ENCODE assay signal across 1 cellular context in genomic region chr2:27177441-27178351, GRCh38.
TF ChIP-seq lines count a peak whose summit lies in the region.

No MANE protein-coding gene starts in this region.

TF ChIP-seq in HepG2, 621 proteins besides CTCF, POLR2A, EP300 and RAD21 (continued from another document and continues in another):
- TF ChIP-seq PRDM4 (CRISPR knock-in tag; IDR thresholded peaks at IDR 0.05; ENCODE audit: borderline replicate concordance) (no peak), ZSCAN29 (CRISPR knock-in tag; conservative IDR thresholded peaks at IDR 0.05) (0 out of 2 replicates have a peak, but pooled peaks have one; percentile 57), SMC3 (IDR thresholded peaks at IDR 0.05; ENCODE audit: low read length) (peak; percentile 27), HIVEP1 (CRISPR knock-in tag; IDR thresholded peaks at IDR 0.05) (peak; percentile 65; the same call in 1 of the 2 replicates), SMAD9 (CRISPR knock-in tag; IDR thresholded peaks at IDR 0.05) (no peak), ZNF83 (CRISPR knock-in tag; IDR thresholded peaks at IDR 0.05; ENCODE audit: borderline replicate concordance) (no peak), ZNF501 (CRISPR knock-in tag; IDR thresholded peaks at IDR 0.05) (peak; percentile 79; the same call in 1 of the 2 replicates), MXD3 (CRISPR knock-in tag; IDR thresholded peaks at IDR 0.05) (peak; percentile 57; the same call in 1 of the 2 replicates), NRL (CRISPR knock-in tag; IDR thresholded peaks at IDR 0.05; ENCODE audit: borderline replicate concordance) (peak; percentile 79; the same call in 1 of the 2 replicates), TCF12 (IDR thresholded peaks at IDR 0.05) (no peak), TCF12 (CRISPR knock-in tag; IDR thresholded peaks at IDR 0.05) (peak; percentile 99), ZNF282 (IDR thresholded peaks at IDR 0.05; ENCODE audit: partially characterized antibody) (no peak), ZNF235 (CRISPR knock-in tag; IDR thresholded peaks at IDR 0.05; ENCODE audit: borderline replicate concordance) (no peak), JUND (CRISPR knock-in tag; IDR thresholded peaks at IDR 0.05) (no peak), ZBTB4 (CRISPR knock-in tag; IDR thresholded peaks at IDR 0.05; ENCODE audit: borderline replicate concordance) (peak; percentile 97), SIX4 (CRISPR knock-in tag; IDR thresholded peaks at IDR 0.05) (0 out of 2 replicates have a peak, but pooled peaks have one; percentile 75), ARNT (IDR thresholded peaks at IDR 0.05) (no peak), ZBTB43 (CRISPR knock-in tag; conservative IDR thresholded peaks at IDR 0.05) (peak; percentile 87; the same call in 1 of the 2 replicates), KAT2B (IDR thresholded peaks at IDR 0.05; ENCODE audit: borderline replicate concordance, low read depth, low read length) (peak; percentile 64; the same call in 1 of the 2 replicates), MEIS2 (CRISPR knock-in tag; IDR thresholded peaks at IDR 0.05) (peak; percentile 58; the same call in 1 of the 2 replicates), ZNF430 (CRISPR knock-in tag; IDR thresholded peaks at IDR 0.05) (peak; percentile 7), CENPT (CRISPR knock-in tag; IDR thresholded peaks at IDR 0.05; ENCODE audit: low read depth) (no peak), SRSF9 (IDR thresholded peaks at IDR 0.05; ENCODE audit: borderline replicate concordance, insufficient read depth, low read depth, low read length, poor library complexity, severe bottlenecking) (no peak), FIP1L1 (IDR thresholded peaks at IDR 0.05; ENCODE audit: borderline replicate concordance, insufficient read depth, low read depth, low read length) (no peak), ZNF629 (CRISPR knock-in tag; conservative IDR thresholded peaks at IDR 0.05) (peak; percentile 46; the same call in 1 of the 2 replicates), PAF1 (CRISPR knock-in tag; IDR thresholded peaks at IDR 0.05) (no peak), CEBPG (CRISPR knock-in tag; IDR thresholded peaks at IDR 0.05) (peak; percentile 89), ZNF280D (CRISPR knock-in tag; IDR thresholded peaks at IDR 0.05) (peak; percentile 93; the same call in 1 of the 2 replicates), ETV5 (CRISPR knock-in tag; IDR thresholded peaks at IDR 0.05; ENCODE audit: borderline replicate concordance) (peak; percentile 89; the same call in 1 of the 2 replicates), MBD4 (IDR thresholded peaks at IDR 0.05; ENCODE audit: borderline replicate concordance, low read length) (peak; percentile 95; the same call in 1 of the 2 replicates), ZNF496 (CRISPR knock-in tag; IDR thresholded peaks at IDR 0.05; ENCODE audit: insufficient replicate concordance) (no peak), TOE1 (CRISPR knock-in tag; IDR thresholded peaks at IDR 0.05) (no peak), ZNF143 (CRISPR knock-in tag; IDR thresholded peaks at IDR 0.05) (no peak), FOXJ3 (CRISPR knock-in tag; IDR thresholded peaks at IDR 0.05; ENCODE audit: borderline replicate concordance) (peak; percentile 99), SOX5 (CRISPR knock-in tag; IDR thresholded peaks at IDR 0.05; ENCODE audit: borderline replicate concordance) (peak; percentile 99), ZNF790 (CRISPR knock-in tag; IDR thresholded peaks at IDR 0.05; ENCODE audit: borderline replicate concordance) (0 out of 2 replicates have a peak, but pooled peaks have one; percentile 81), GPN1 (CRISPR knock-in tag; IDR thresholded peaks at IDR 0.05; ENCODE audit: borderline replicate concordance) (no peak), ZEB1 (IDR thresholded peaks at IDR 0.05; ENCODE audit: insufficient replicate concordance, low read depth) (peak; percentile 96), ATF6 (CRISPR knock-in tag; conservative IDR thresholded peaks at IDR 0.05) (0 out of 2 replicates have a peak, but pooled peaks have one; percentile 36), DNMT1 (CRISPR knock-in tag; IDR thresholded peaks at IDR 0.05) (no peak), TERF1 (CRISPR knock-in tag; IDR thresholded peaks at IDR 0.05) (no peak), HNF1A (IDR thresholded peaks at IDR 0.05; ENCODE audit: low read depth) (peak; percentile 89), HNF1A (CRISPR knock-in tag; IDR thresholded peaks at IDR 0.05; ENCODE audit: borderline replicate concordance) (0 out of 2 replicates have a peak, but pooled peaks have one; percentile 56), ZNF839 (CRISPR knock-in tag; IDR thresholded peaks at IDR 0.05; ENCODE audit: borderline replicate concordance) (no peak), KDM2A (CRISPR knock-in tag; IDR thresholded peaks at IDR 0.05; ENCODE audit: borderline replicate concordance, low read depth) (0 out of 2 replicates have a peak, but pooled peaks have one; percentile 51), ZNF333 (CRISPR knock-in tag; IDR thresholded peaks at IDR 0.05; ENCODE audit: borderline replicate concordance) (no peak), XRCC5 (optimal IDR thresholded peaks at IDR 0.05; ENCODE audit: low read length) (no peak), HCFC1 (IDR thresholded peaks at IDR 0.05; ENCODE audit: low read depth, low read length) (0 out of 2 replicates have a peak, but pooled peaks have one; percentile 19)
